ENCODE assay signal across 10 cellular contexts in genomic region chr6:6591778-6592388, GRCh38. TPM values are rescaled to one million over a fixed set of nuclear protein-coding genes. Genes with fewer than 3 reads are reported as not detected.
DNase-seq lines count a peak whose midpoint lies in the region; ATAC-seq lines count a peak whose summit lies in the region.
"Had no signal": no experiment of that assay in that cellular context is flagged by ENCODE, and none has a peak within 500 bp of the region (broad histone marks: within the 10 kb centered on the region; RNA-seq: fewer than 3 reads in every experiment).

No MANE protein-coding gene starts in this region.

- no peaks in the 10 kb centered on the region for H3K9me3 ChIP-seq in aorta (ENCODE audit: control insufficient read depth, low read length)

- H3K4me3 ChIP-seq in aorta (ENCODE audit: low read length in 2 of 2), result no peak overlapping the region
- H3K4me3 ChIP-seq in H7 (ENCODE audit: insufficient read depth, low read depth, low read length), result no peak overlapping the region

- H3K27me3 Mint-ChIP-seq in stimulated activated naive CD8-positive, alpha-beta T cell treated with anti-CD3 and anti-CD28 coated beads, Interleukin-15, Interleukin-2, amounts not matched to agents 100 ng/mL and 50 ng/mL, for 24 hours, result no peaks in the 10 kb centered on the region

- H3K4me1 Mint-ChIP-seq in stimulated activated naive CD8-positive, alpha-beta T cell treated with anti-CD3 and anti-CD28 coated beads, Interleukin-15, Interleukin-2, amounts not matched to agents 100 ng/mL and 50 ng/mL, for 24 hours (ENCODE audit: low read depth), result peaks cover 72% of the 10 kb centered on the region

- H3K36me3 Mint-ChIP-seq in stimulated activated naive CD8-positive, alpha-beta T cell treated with anti-CD3 and anti-CD28 coated beads, Interleukin-15, Interleukin-2, amounts not matched to agents 100 ng/mL and 50 ng/mL, for 24 hours (ENCODE audit: low read depth), result no peaks in the 10 kb centered on the region

- no peak for ATAC-seq in stimulated activated naive CD8-positive, alpha-beta T cell treated with anti-CD3 and anti-CD28 coated beads, Interleukin-15, Interleukin-2, amounts not matched to agents 100 U/mL and 50 U/mL, for 24 hours
- ATAC-seq in left cardiac atrium (peak; percentile 20 to 45), aorta (ENCODE audit: low FRiP score) (peak; percentile 49)

- WGBS in aorta, 2 donors, result 84 to 90% methylated on average over 7 of the region's 7 CpGs

- H3K4me3 Mint-ChIP-seq in stimulated activated naive CD8-positive, alpha-beta T cell treated with anti-CD3 and anti-CD28 coated beads, Interleukin-15, Interleukin-2, amounts not matched to agents 100 ng/mL and 50 ng/mL, for 24 hours, result no peak overlapping the region

- H3K27ac Mint-ChIP-seq in stimulated activated naive CD8-positive, alpha-beta T cell treated with anti-CD3 and anti-CD28 coated beads, Interleukin-15, Interleukin-2, amounts not matched to agents 100 ng/mL and 50 ng/mL, for 24 hours, result peak overlapping the region; percentile 69

- intact Hi-C loops in left cardiac atrium (cut with DNase I) (loop anchor here in 1 of 2 donors (5.0 kb wide), 1 partner anchor 60 kb away; no protein-coding TSS in a partner anchor), aorta (cut with DNase I) (no loop called here)

- no peaks in the 10 kb centered on the region for H3K27me3 ChIP-seq in aorta (ENCODE audit: control insufficient read depth in 1 of 2, insufficient read depth in 2 of 2, low read length in 1 of 2)
- no peaks in the 10 kb centered on the region; the same call in 1 of the 2 replicates for H3K27me3 ChIP-seq in H7 (ENCODE audit: control insufficient read depth, insufficient read depth, low read length)

- no peak overlapping the region for H3K27ac ChIP-seq in aorta (ENCODE audit: low read depth in 1 of 2, low read length in 2 of 2)
- H3K27ac ChIP-seq: C4-2B had no signal

- H3K9me3 Mint-ChIP-seq in stimulated activated naive CD8-positive, alpha-beta T cell treated with anti-CD3 and anti-CD28 coated beads, Interleukin-15, Interleukin-2, amounts not matched to agents 100 ng/mL and 50 ng/mL, for 24 hours, result no peaks in the 10 kb centered on the region

- H3K36me3 ChIP-seq in aorta (ENCODE audit: control insufficient read depth in 1 of 2, insufficient read depth in 2 of 2, low read length in 1 of 2) (no peaks in the 10 kb centered on the region), H7 (replicated peaks; ENCODE audit: control insufficient read depth, insufficient read depth, low read length) (no peaks in the 10 kb centered on the region)

- no peaks in the 10 kb centered on the region for H3K4me1 ChIP-seq in aorta (ENCODE audit: control insufficient read depth in 1 of 2, insufficient read depth in 2 of 2, low read length in 2 of 2)

- DNase-seq in stimulated activated naive CD8-positive, alpha-beta T cell treated with anti-CD3 and anti-CD28 coated beads, Interleukin-15, Interleukin-2, amounts not matched to agents 100 U/mL and 50 U/mL, for 24 hours, result no peak
- peak; percentile 99 for DNase-seq in NOMO-1 treated with DMSO at 0.1 percent for 48 hours (lab: John Stamatoyannopoulos, UW; ENCODE audit: unreplicated experiment)
- no peak for DNase-seq in left cardiac atrium
- peak in 1 of 2 donors; percentile 79 for DNase-seq in aorta
- DNase-seq in NCI-H187 (lab: John Stamatoyannopoulos, UW), result no peak
- DNase-seq in NCI-H1417 (lab: John Stamatoyannopoulos, UW), result no peak
- no peak for DNase-seq in H7

RNA-seq across cellular contexts. Expression of gene LY86, which starts 3.4 kb away (rescaled TPM):
- 1 to 10 TPM; 1.9 to 2.4 TPM for total RNA-seq in left cardiac atrium
- total RNA-seq in aorta, result 1 to 10 TPM; 2.6 to 3.6 TPM
- 10 to 100 TPM in 1 of 2 donors, 1 to 10 TPM in 1; 4.3 to 10.5 TPM for polyA plus RNA-seq in aorta
- not detected in 2 replicates for total RNA-seq in H7 (2014; rRNA removed; shearing (Covaris generic))
- total RNA-seq: HT1080 had no signal
